In the genomic region with DNA sequence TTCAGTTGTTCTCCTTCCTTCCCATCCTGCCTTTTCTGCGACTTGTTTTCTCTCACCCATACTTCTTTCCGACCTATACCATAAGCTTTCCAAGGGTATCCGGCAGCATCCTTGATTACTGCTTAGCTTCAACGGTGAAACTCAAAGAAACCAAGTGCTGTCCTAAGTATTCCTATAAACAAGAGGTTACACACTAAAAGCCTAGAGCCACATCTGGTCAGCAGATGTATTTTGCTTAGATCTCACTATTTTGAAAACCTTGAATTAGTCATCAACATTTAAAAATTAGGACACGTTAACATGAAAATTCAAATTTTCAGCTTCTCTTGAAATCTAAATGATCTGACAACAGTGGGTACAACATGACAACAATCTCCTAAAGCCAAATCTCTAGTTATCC, we compare ENCODE assay signal across 25 cellular contexts. TPM values are rescaled to one million over a fixed set of nuclear protein-coding genes. Genes with fewer than 3 reads are reported as not detected.
DNase-seq lines count a peak whose midpoint lies in the region; ATAC-seq, FAIRE-seq and TF ChIP-seq lines count a peak whose summit lies in the region.
"Had no signal": no experiment of that assay in that cellular context is flagged by ENCODE, and none has a peak within 500 bp of the region (broad histone marks: within the 10 kb centered on the region; RNA-seq: fewer than 3 reads in every experiment).

No MANE protein-coding gene starts in this region.

- no peaks in the 10 kb centered on the region for H3K9me3 Mint-ChIP-seq in neural progenitor cell
- no peaks in the 10 kb centered on the region for H3K9me3 Mint-ChIP-seq in activated naive CD8-positive, alpha-beta T cell treated with anti-CD3 and anti-CD28 coated beads, Interleukin-2, amount 50 U/mL, for 24 hours
- H3K9me3 Mint-ChIP-seq: activated CD8-positive, alpha-beta T cell treated with anti-CD3 and anti-CD28 coated beads for 36 hours; CD8-positive, alpha-beta T cell; effector memory CD8-positive, alpha-beta T cell; naive B cell; stimulated activated memory B cell treated with anti-CD40 and anti-IgM and Interleukin-4, amounts not matched to agents 10 μg/mL and 1 μg/mL and 100 μg/mL, for 72 hours had no signal

- H3K4me2 ChIP-seq in neural progenitor cell, result no peak overlapping the region

- H3K4me3 ChIP-seq in HFF-Myc (replicated peaks; ENCODE audit: low read depth, low read length), result peak overlapping the region; percentile 17
- H3K4me3 ChIP-seq in neural progenitor cell, result no peak overlapping the region
- no peak overlapping the region for H3K4me3 ChIP-seq in lower lobe of right lung
- H3K4me3 ChIP-seq: esophagus squamous epithelium, right lobe of liver had no signal

- no peaks in the 10 kb centered on the region for H3K36me3 ChIP-seq in neural progenitor cell
- H3K36me3 ChIP-seq in lower lobe of right lung, result no peaks in the 10 kb centered on the region
- H3K36me3 ChIP-seq: esophagus squamous epithelium, right lobe of liver had no signal

- peaks cover 91% of the 10 kb centered on the region for H3K79me2 ChIP-seq in neural progenitor cell (ENCODE audit: low read depth)

- peak overlapping the region; percentile 7 for H3K27ac Mint-ChIP-seq in neural progenitor cell
- no peak overlapping the region for H3K27ac Mint-ChIP-seq in activated naive CD8-positive, alpha-beta T cell treated with anti-CD3 and anti-CD28 coated beads, Interleukin-2, amount 50 U/mL, for 24 hours
- H3K27ac Mint-ChIP-seq: activated CD8-positive, alpha-beta T cell treated with anti-CD3 and anti-CD28 coated beads for 36 hours; CD8-positive, alpha-beta T cell; effector memory CD8-positive, alpha-beta T cell; naive B cell; stimulated activated memory B cell treated with anti-CD40 and anti-IgM and Interleukin-4, amounts not matched to agents 10 μg/mL and 1 μg/mL and 100 μg/mL, for 72 hours had no signal

- no peaks in the 10 kb centered on the region for H3K9me3 ChIP-seq in neural progenitor cell (ENCODE audit: low read depth)
- no peaks in the 10 kb centered on the region for H3K9me3 ChIP-seq in lower lobe of right lung
- H3K9me3 ChIP-seq: esophagus squamous epithelium, right lobe of liver had no signal

- peaks cover 13% of the 10 kb centered on the region for H3K36me3 Mint-ChIP-seq in neural progenitor cell
- no peaks in the 10 kb centered on the region for H3K36me3 Mint-ChIP-seq in activated naive CD8-positive, alpha-beta T cell treated with anti-CD3 and anti-CD28 coated beads, Interleukin-2, amount 50 U/mL, for 24 hours (ENCODE audit: low read depth)
- H3K36me3 Mint-ChIP-seq: CD8-positive, alpha-beta T cell; naive B cell; stimulated activated memory B cell treated with anti-CD40 and anti-IgM and Interleukin-4, amounts not matched to agents 10 μg/mL and 1 μg/mL and 100 μg/mL, for 72 hours had no signal

- H2AFZ ChIP-seq in neural progenitor cell (replicated peaks), result no peak overlapping the region

- no peak for TF ChIP-seq CTCF in AG09319 (IDR thresholded peaks at IDR 0.05; ENCODE audit: low read depth, low read length)
- TF ChIP-seq CTCF in HFF-Myc (IDR thresholded peaks at IDR 0.05; ENCODE audit: low read depth, low read length, missing control alignments), result no peak
- TF ChIP-seq CTCF in neural progenitor cell (IDR thresholded peaks at IDR 0.05), result no peak
- no peak for TF ChIP-seq CTCF in lower lobe of right lung (IDR thresholded peaks at IDR 0.05)

- H3K27me3 ChIP-seq in neural progenitor cell (no peaks in the 10 kb centered on the region), lower lobe of right lung (ENCODE audit: low read depth) (no peaks in the 10 kb centered on the region)
- H3K27me3 ChIP-seq: esophagus squamous epithelium, right lobe of liver had no signal

- intact Hi-C loops in lower lobe of right lung (cut with DNase I), result no loop called here

- no peak overlapping the region for H3K4me3 Mint-ChIP-seq in neural progenitor cell
- H3K4me3 Mint-ChIP-seq in activated naive CD8-positive, alpha-beta T cell treated with anti-CD3 and anti-CD28 coated beads, Interleukin-2, amount 50 U/mL, for 24 hours, result no peak overlapping the region
- H3K4me3 Mint-ChIP-seq: activated CD8-positive, alpha-beta T cell treated with anti-CD3 and anti-CD28 coated beads for 36 hours; CD8-positive, alpha-beta T cell; effector memory CD8-positive, alpha-beta T cell; naive B cell; stimulated activated memory B cell treated with anti-CD40 and anti-IgM and Interleukin-4, amounts not matched to agents 10 μg/mL and 1 μg/mL and 100 μg/mL, for 72 hours had no signal

- H3K4me1 Mint-ChIP-seq in neural progenitor cell, result no peaks in the 10 kb centered on the region
- peaks cover 7% of the 10 kb centered on the region for H3K4me1 Mint-ChIP-seq in activated naive CD8-positive, alpha-beta T cell treated with anti-CD3 and anti-CD28 coated beads, Interleukin-2, amount 50 U/mL, for 24 hours

- FAIRE-seq in endometrium (lab: Jason Lieb, UNC), result peak; percentile 90
- FAIRE-seq: H54, keratinocyte had no signal

- H4K20me1 ChIP-seq in neural progenitor cell (ENCODE audit: low read depth), result peaks cover 12% of the 10 kb centered on the region

- peak; percentile 72 for DNase-seq in AG09319 (ENCODE audit: extremely low read depth, low read depth)
- peak; percentile 93 for DNase-seq in HFF-Myc (ENCODE audit: extremely low read depth, low read depth)
- DNase-seq in neural progenitor cell (ENCODE audit: low spot score), result no peak
- no peak for DNase-seq in activated naive CD8-positive, alpha-beta T cell treated with anti-CD3 and anti-CD28 coated beads, Interleukin-2, amount 50 U/mL, for 24 hours
- DNase-seq in HuH-7.5 (ENCODE audit: low spot score), result no peak
- no peak for DNase-seq in lower lobe of right lung
- DNase-seq: activated CD4-positive, CD25-positive, alpha-beta regulatory T cell; activated CD8-positive, alpha-beta T cell treated with anti-CD3 and anti-CD28 coated beads for 36 hours; activated naive CD4-positive, alpha-beta T cell treated with Interleukin-2 at 50 U/mL for 16 hours; activated T-cell treated with anti-CD3 and anti-CD28 coated beads, Interleukin-2, amount 50 U/mL, for 1 hour; aorta; CD8-positive, alpha-beta T cell; effector memory CD8-positive, alpha-beta T cell; esophagus squamous epithelium; hippocampal formation; Kasumi-1; naive B cell; NCI-H1092; NCI-H2081; right lobe of liver had no signal

- H3K9ac ChIP-seq in neural progenitor cell, result no peak overlapping the region

- no peak for ATAC-seq in activated naive CD8-positive, alpha-beta T cell treated with anti-CD3 and anti-CD28 coated beads, Interleukin-2, amount 50 U/mL, for 24 hours
- ATAC-seq in HG03457 (IDR thresholded peaks at IDR 0.05; ENCODE audit: unreplicated experiment) (no peak), lower lobe of right lung (no peak)
- ATAC-seq: activated CD8-positive, alpha-beta T cell treated with anti-CD3 and anti-CD28 coated beads for 36 hours; CD8-positive, alpha-beta T cell; effector memory CD8-positive, alpha-beta T cell; right lobe of liver; stimulated activated memory B cell treated with anti-CD40 and anti-IgM and Interleukin-4, amounts not matched to agents 10 μg/mL and 1 μg/mL and 100 μg/mL, for 72 hours had no signal

- H3F3A ChIP-seq in neural progenitor cell (ENCODE audit: low read depth), result no peaks in the 10 kb centered on the region

- H3K27ac ChIP-seq in neural progenitor cell, result no peak overlapping the region
- no peak overlapping the region for H3K27ac ChIP-seq in lower lobe of right lung
- H3K27ac ChIP-seq: esophagus squamous epithelium, right lobe of liver had no signal

- peaks cover 6% of the 10 kb centered on the region for H3K4me1 ChIP-seq in neural progenitor cell
- peaks cover 23% of the 10 kb centered on the region for H3K4me1 ChIP-seq in lower lobe of right lung

- no peaks in the 10 kb centered on the region for H3K27me3 Mint-ChIP-seq in neural progenitor cell (ENCODE audit: insufficient read depth, low read depth)
- H3K27me3 Mint-ChIP-seq in activated naive CD8-positive, alpha-beta T cell treated with anti-CD3 and anti-CD28 coated beads, Interleukin-2, amount 50 U/mL, for 24 hours, result no peaks in the 10 kb centered on the region
- H3K27me3 Mint-ChIP-seq: activated CD8-positive, alpha-beta T cell treated with anti-CD3 and anti-CD28 coated beads for 36 hours; effector memory CD8-positive, alpha-beta T cell; naive B cell; stimulated activated memory B cell treated with anti-CD40 and anti-IgM and Interleukin-4, amounts not matched to agents 10 μg/mL and 1 μg/mL and 100 μg/mL, for 72 hours had no signal

RNA-seq across cellular contexts. Expression of gene ARHGAP21, which starts 20.0 kb away (rescaled TPM):
- total RNA-seq in neural progenitor cell (ENCODE audit: low replicate concordance) (58.8 and 65.7 TPM in 2 replicates), lower lobe of right lung (83.1 TPM)

Comparison
In these comparisons a context has a peak if more than half of its experiments do, and no peak if none do; other contexts are left out.
1. DNase-seq: peak in AG09319 (single experiment) and HFF-Myc (single experiment); none in neural progenitor cell (single experiment), activated naive CD8-positive, alpha-beta T cell treated with anti-CD3 and anti-CD28 coated beads, Interleukin-2, amount 50 U/mL, for 24 hours (single experiment), HuH-7.5 (single experiment) and lower lobe of right lung (single experiment).